8 cellular contexts compared by ENCODE assay signal in genomic region chr7:135510603-135511183, GRCh38. TPM values are rescaled to one million over a fixed set of nuclear protein-coding genes. Genes with fewer than 3 reads are reported as not detected.
DNase-seq lines count a peak whose midpoint lies in the region; ATAC-seq and TF ChIP-seq lines count a peak whose summit lies in the region.

No MANE protein-coding gene starts in this region.

- CTCF ChIA-PET in CD8-positive, alpha-beta T cell (lab: Charles Lee), result interaction anchor here (0.9 kb wide), 1 partner anchor 59 kb away, joined by 3 read pairs; no protein-coding TSS in a partner anchor
- CTCF ChIA-PET in activated CD8-positive, alpha-beta T cell treated with anti-CD3 and anti-CD28 coated beads, Interleukin-2, amount 10 ng/mL, durations not matched to agents 7 days and 5 days (lab: Charles Lee), result interaction anchor here (1.0 to 1.4 kb wide), 2 partner anchors 135 to 152 kb away, joined by 3 to 5 read pairs; partner anchors contain the start of gene STMP1

- intact Hi-C loops in CD8-positive, alpha-beta T cell (cut with DNase I, micrococcal nuclease), result loop anchor here (1.0 to 5.0 kb wide), 12 partner anchors 46 to 1194 kb away; partner anchors contain the start of genes BPGM (in 2 of the 2), SLC35B4 (in 2 of the 2), STMP1 (in 2 of the 2) and AGBL3 (in 1 of the 2)

- H3K27ac ChIP-seq in CD8-positive, alpha-beta T cell (ENCODE audit: low read depth, low read length), result peak overlapping the region; percentile 36
- peak overlapping the region in 1 of 2 donors; percentile 9 for H3K27ac ChIP-seq in thoracic aorta

- H3K27ac Mint-ChIP-seq in CD8-positive, alpha-beta T cell, result no peak overlapping the region
- no peak overlapping the region for H3K27ac Mint-ChIP-seq in activated CD8-positive, alpha-beta T cell treated with anti-CD3 and anti-CD28 coated beads, Interleukin-2, amount 10 ng/mL, durations not matched to agents 7 days and 5 days
- no peak overlapping the region for H3K27ac Mint-ChIP-seq in T-helper 17 cell

- no peaks in the 10 kb centered on the region for H3K9me3 ChIP-seq in CD8-positive, alpha-beta T cell (ENCODE audit: low read length)
- H3K9me3 ChIP-seq in iPS-18c (ENCODE audit: control insufficient read depth, insufficient read depth, low read length), result no peaks in the 10 kb centered on the region
- no peaks in the 10 kb centered on the region for H3K9me3 ChIP-seq in thoracic aorta
- H3K9me3 ChIP-seq in T-helper 17 cell (ENCODE audit: control insufficient read depth, low read length, poor library complexity, severe bottlenecking), result no peaks in the 10 kb centered on the region

- peaks cover 3% of the 10 kb centered on the region for H3K36me3 Mint-ChIP-seq in CD8-positive, alpha-beta T cell
- H3K36me3 Mint-ChIP-seq in activated CD8-positive, alpha-beta T cell treated with anti-CD3 and anti-CD28 coated beads, Interleukin-2, amount 10 ng/mL, durations not matched to agents 7 days and 5 days (ENCODE audit: low read depth), result peaks cover 7% of the 10 kb centered on the region
- H3K36me3 Mint-ChIP-seq in T-helper 17 cell (ENCODE audit: low read depth), result no peaks in the 10 kb centered on the region

- peaks cover 26% of the 10 kb centered on the region for H3K4me1 ChIP-seq in CD8-positive, alpha-beta T cell (ENCODE audit: insufficient read depth, low read length)
- H3K4me1 ChIP-seq in thoracic aorta (ENCODE audit: control insufficient read depth in 1 of 2, low read depth in 2 of 2), result peaks cover 20% of the 10 kb centered on the region in 2 donors

- H3K27me3 ChIP-seq in CD8-positive, alpha-beta T cell (ENCODE audit: insufficient read depth, low read length), result no peaks in the 10 kb centered on the region
- H3K27me3 ChIP-seq in thoracic aorta (replicated peaks; ENCODE audit: insufficient read depth), result no peaks in the 10 kb centered on the region

- no peaks in the 10 kb centered on the region for H3K27me3 Mint-ChIP-seq in CD8-positive, alpha-beta T cell (ENCODE audit: low read depth)
- H3K27me3 Mint-ChIP-seq in activated CD8-positive, alpha-beta T cell treated with anti-CD3 and anti-CD28 coated beads, Interleukin-2, amount 10 ng/mL, durations not matched to agents 7 days and 5 days (ENCODE audit: low read depth), result peaks cover 1% of the 10 kb centered on the region
- H3K27me3 Mint-ChIP-seq in T-helper 17 cell, result no peaks in the 10 kb centered on the region

- TF ChIP-seq CTCF in CD8-positive, alpha-beta T cell (IDR thresholded peaks at IDR 0.05), result no peak
- no peak for TF ChIP-seq CTCF in thoracic aorta (IDR thresholded peaks at IDR 0.05)

- peak overlapping the region; percentile 80 for H3K4me3 ChIP-seq in CD8-positive, alpha-beta T cell (ENCODE audit: low read depth, low read length)
- peak overlapping the region; percentile 82 for H3K4me3 ChIP-seq in iPS-18c (ENCODE audit: insufficient read depth, low read depth, low read length)
- H3K4me3 ChIP-seq in thoracic aorta, result peak overlapping the region; percentile 85

- POLR2A ChIA-PET in CD8-positive, alpha-beta T cell (lab: Charles Lee), result no interaction called here
- POLR2A ChIA-PET in activated CD8-positive, alpha-beta T cell treated with anti-CD3 and anti-CD28 coated beads, Interleukin-2, amount 10 ng/mL, durations not matched to agents 7 days and 5 days (lab: Charles Lee), result no interaction called here

- no peak for DNase-seq in CD8-positive, alpha-beta T cell
- DNase-seq in HT1080 (ENCODE audit: low read depth), result peak; percentile 18
- DNase-seq in activated CD8-positive, alpha-beta T cell treated with anti-CD3 and anti-CD28 coated beads, Interleukin-2, amount 10 ng/mL, durations not matched to agents 7 days and 5 days, result peak; percentile 25
- no peak for DNase-seq in thoracic aorta (ENCODE audit: low spot score)
- DNase-seq in T-helper 17 cell, result no peak
- DNase-seq in NK-92 (lab: John Stamatoyannopoulos, UW; ENCODE audit: unreplicated experiment), result no peak

- H3K9me3 Mint-ChIP-seq in CD8-positive, alpha-beta T cell, result no peaks in the 10 kb centered on the region
- no peaks in the 10 kb centered on the region for H3K9me3 Mint-ChIP-seq in activated CD8-positive, alpha-beta T cell treated with anti-CD3 and anti-CD28 coated beads, Interleukin-2, amount 10 ng/mL, durations not matched to agents 7 days and 5 days (ENCODE audit: insufficient read depth)

- H3K36me3 ChIP-seq in CD8-positive, alpha-beta T cell (ENCODE audit: insufficient read depth, low read length), result no peaks in the 10 kb centered on the region
- H3K36me3 ChIP-seq in thoracic aorta, result no peaks in the 10 kb centered on the region

- no peak overlapping the region for H3K4me3 Mint-ChIP-seq in CD8-positive, alpha-beta T cell
- H3K4me3 Mint-ChIP-seq in activated CD8-positive, alpha-beta T cell treated with anti-CD3 and anti-CD28 coated beads, Interleukin-2, amount 10 ng/mL, durations not matched to agents 7 days and 5 days, result no peak overlapping the region
- no peak overlapping the region for H3K4me3 Mint-ChIP-seq in T-helper 17 cell

- ATAC-seq in CD8-positive, alpha-beta T cell, result no peak
- ATAC-seq in activated CD8-positive, alpha-beta T cell treated with anti-CD3 and anti-CD28 coated beads, Interleukin-2, amount 10 ng/mL, durations not matched to agents 7 days and 5 days, result no peak
- no peak for ATAC-seq in thoracic aorta (ENCODE audit: insufficient number of reproducible peaks, low FRiP score, low read depth)
- ATAC-seq in GM21786 (IDR thresholded peaks at IDR 0.05; ENCODE audit: unreplicated experiment), result no peak
- ATAC-seq in T-helper 17 cell, result no peak

- H3K4me1 Mint-ChIP-seq in CD8-positive, alpha-beta T cell (ENCODE audit: low read depth), result peaks cover 13% of the 10 kb centered on the region
- H3K4me1 Mint-ChIP-seq in activated CD8-positive, alpha-beta T cell treated with anti-CD3 and anti-CD28 coated beads, Interleukin-2, amount 10 ng/mL, durations not matched to agents 7 days and 5 days (ENCODE audit: low read depth), result peaks cover 16% of the 10 kb centered on the region
- H3K4me1 Mint-ChIP-seq in T-helper 17 cell, result peaks cover 3% of the 10 kb centered on the region

RNA-seq across cellular contexts. Expression of gene CNOT4, which starts 0.8 kb away (rescaled TPM):
- total RNA-seq in CD8-positive, alpha-beta T cell, result 10 to 100 TPM; 24.8 to 25.9 TPM
- total RNA-seq in HT1080 (2014; rRNA removed; shearing (Covaris generic)), result 9.3 and 13.2 TPM in 2 replicates
- 9.3 and 11.7 TPM in 2 replicates for polyA plus RNA-seq in HT1080 (2015; cell fraction: cytosol; rRNA removed)
- 19.1 and 19.6 TPM in 2 replicates for polyA plus RNA-seq in HT1080 (2015; cell fraction: nucleus; rRNA removed)
- 10 to 100 TPM; 22.1 to 23.3 TPM for total RNA-seq in activated CD8-positive, alpha-beta T cell treated with anti-CD3 and anti-CD28 coated beads, Interleukin-2, amount 10 ng/mL, durations not matched to agents 7 days and 5 days
- 10 to 100 TPM; 19.5 to 22.4 TPM for total RNA-seq in thoracic aorta
- total RNA-seq in T-helper 17 cell, result 10 to 100 TPM; 34.0 to 34.5 TPM

RNA-seq across cellular contexts. Expression of gene NUP205, which starts 47.0 kb away (rescaled TPM):
- total RNA-seq in CD8-positive, alpha-beta T cell, result 10 to 100 TPM; 44.1 to 50.4 TPM
- 105 and 122 TPM in 2 replicates for total RNA-seq in HT1080 (2014; rRNA removed; shearing (Covaris generic))
- 48.7 and 54.5 TPM in 2 replicates for polyA plus RNA-seq in HT1080 (2015; cell fraction: cytosol; rRNA removed)
- polyA plus RNA-seq in HT1080 (2015; cell fraction: nucleus; rRNA removed), result 148 and 158 TPM in 2 replicates
- total RNA-seq in activated CD8-positive, alpha-beta T cell treated with anti-CD3 and anti-CD28 coated beads, Interleukin-2, amount 10 ng/mL, durations not matched to agents 7 days and 5 days, result 100 to 1,000 TPM; 109 to 111 TPM
- total RNA-seq in thoracic aorta, result 10 to 100 TPM; 28.3 to 30.1 TPM
- 10 to 100 TPM; 45.4 to 47.4 TPM for total RNA-seq in T-helper 17 cell

Comparison
In these comparisons a context has a peak if more than half of its experiments do, and no peak if none do; other contexts are left out.
1. DNase-seq: peak in HT1080 (single experiment) and activated CD8-positive, alpha-beta T cell treated with anti-CD3 and anti-CD28 coated beads, Interleukin-2, amount 10 ng/mL, durations not matched to agents 7 days and 5 days (single experiment); none in CD8-positive, alpha-beta T cell (0 of 7), thoracic aorta (single experiment), T-helper 17 cell (0 of 3) and NK-92 (single experiment).
2. Peak in every context shown above with its lines, with median percentiles within 50 percentile points of each other: H3K4me3 ChIP-seq.